In the genomic region with DNA sequence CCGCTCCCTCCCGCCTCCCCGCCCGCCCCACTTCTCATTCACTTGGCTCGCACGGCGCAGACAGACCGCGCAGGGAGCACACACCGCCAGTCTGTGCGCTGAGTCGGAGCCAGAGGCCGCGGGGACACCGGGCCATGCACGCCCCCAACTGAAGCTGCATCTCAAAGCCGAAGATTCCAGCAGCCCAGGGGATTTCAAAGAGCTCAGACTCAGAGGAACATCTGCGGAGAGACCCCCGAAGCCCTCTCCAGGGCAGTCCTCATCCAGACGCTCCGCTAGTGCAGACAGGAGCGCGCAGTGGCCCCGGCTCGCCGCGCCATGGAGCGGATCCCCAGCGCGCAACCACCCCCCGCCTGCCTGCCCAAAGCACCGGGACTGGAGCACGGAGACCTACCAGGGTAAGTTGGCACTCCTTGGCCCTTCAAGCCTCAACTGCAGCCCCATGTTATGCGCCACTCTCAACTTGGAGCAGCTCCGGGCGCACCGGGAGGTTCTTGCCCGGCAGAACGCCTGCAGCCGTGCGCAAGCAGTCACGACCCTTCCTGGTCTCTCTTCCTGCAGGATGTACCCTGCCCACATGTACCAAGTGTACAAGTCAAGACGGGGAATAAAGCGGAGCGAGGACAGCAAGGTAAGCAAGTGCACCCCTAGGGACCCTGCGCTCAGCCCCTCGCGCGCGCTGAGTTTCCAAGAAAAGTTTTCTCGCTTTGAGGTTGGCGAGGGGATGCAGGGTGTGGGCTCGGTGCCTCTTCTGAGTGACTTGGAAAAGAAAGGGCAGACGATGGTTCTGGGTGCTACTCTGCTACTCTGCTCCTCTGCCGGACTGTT, we compare ENCODE assay signal across 2 cellular contexts.
TF ChIP-seq lines count a peak whose summit lies in the region.

A gene (plus strand): TSS at position 37 of the 828 bp plus-strand sequence. CDS start 282 bp downstream, at position 319.

TF ChIP-seq in HCT116, 20 proteins besides CTCF, POLR2A, EP300 and RAD21:
- TF ChIP-seq CBX3 (IDR thresholded peaks at IDR 0.05; ENCODE audit: low read depth): no peak
- TF ChIP-seq, protein P1, sequence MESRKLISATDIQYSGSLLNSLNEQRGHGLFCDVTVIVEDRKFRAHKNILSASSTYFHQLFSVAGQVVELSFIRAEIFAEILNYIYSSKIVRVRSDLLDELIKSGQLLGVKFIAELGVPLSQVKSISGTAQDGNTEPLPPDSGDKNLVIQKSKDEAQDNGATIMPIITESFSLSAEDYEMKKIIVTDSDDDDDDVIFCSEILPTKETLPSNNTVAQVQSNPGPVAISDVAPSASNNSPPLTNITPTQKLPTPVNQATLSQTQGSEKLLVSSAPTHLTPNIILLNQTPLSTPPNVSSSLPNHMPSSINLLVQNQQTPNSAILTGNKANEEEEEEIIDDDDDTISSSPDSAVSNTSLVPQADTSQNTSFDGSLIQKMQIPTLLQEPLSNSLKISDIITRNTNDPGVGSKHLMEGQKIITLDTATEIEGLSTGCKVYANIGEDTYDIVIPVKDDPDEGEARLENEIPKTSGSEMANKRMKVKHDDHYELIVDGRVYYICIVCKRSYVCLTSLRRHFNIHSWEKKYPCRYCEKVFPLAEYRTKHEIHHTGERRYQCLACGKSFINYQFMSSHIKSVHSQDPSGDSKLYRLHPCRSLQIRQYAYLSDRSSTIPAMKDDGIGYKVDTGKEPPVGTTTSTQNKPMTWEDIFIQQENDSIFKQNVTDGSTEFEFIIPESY (IDR thresholded peaks at IDR 0.05; ENCODE audit: extremely low read depth, insufficient replicate concordance, low read length): peak; percentile 28
- TF ChIP-seq, protein P2, sequence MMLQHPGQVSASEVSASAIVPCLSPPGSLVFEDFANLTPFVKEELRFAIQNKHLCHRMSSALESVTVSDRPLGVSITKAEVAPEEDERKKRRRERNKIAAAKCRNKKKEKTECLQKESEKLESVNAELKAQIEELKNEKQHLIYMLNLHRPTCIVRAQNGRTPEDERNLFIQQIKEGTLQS (IDR thresholded peaks at IDR 0.05): no peak
- TF ChIP-seq ZFX (IDR thresholded peaks at IDR 0.05): peak; percentile 31; the same call in 1 of the 2 replicates
- no peak for TF ChIP-seq SRF (IDR thresholded peaks at IDR 0.05; ENCODE audit: low read depth)
- TF ChIP-seq ZNF274 (IDR thresholded peaks at IDR 0.05; ENCODE audit: low read depth, low read length): no peak
- no peak for TF ChIP-seq FOSL1 (IDR thresholded peaks at IDR 0.05; ENCODE audit: low read depth)
- no peak for TF ChIP-seq SP1 (IDR thresholded peaks at IDR 0.05; ENCODE audit: low read depth)
- no peak for TF ChIP-seq CEBPB (IDR thresholded peaks at IDR 0.05; ENCODE audit: low read depth)
- TF ChIP-seq EGR1 (IDR thresholded peaks at IDR 0.05; ENCODE audit: low read depth): no peak
- TF ChIP-seq POLR2AphosphoS5 (IDR thresholded peaks at IDR 0.05; ENCODE audit: low read depth, low read length): peak; percentile 94
- TF ChIP-seq, protein P3, sequence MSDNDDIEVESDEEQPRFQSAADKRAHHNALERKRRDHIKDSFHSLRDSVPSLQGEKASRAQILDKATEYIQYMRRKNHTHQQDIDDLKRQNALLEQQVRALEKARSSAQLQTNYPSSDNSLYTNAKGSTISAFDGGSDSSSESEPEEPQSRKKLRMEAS (IDR thresholded peaks at IDR 0.05): no peak

TF ChIP-seq in HepG2, 621 proteins besides CTCF, POLR2A, EP300 and RAD21 (continues in another document):
- TF ChIP-seq, protein P4, sequence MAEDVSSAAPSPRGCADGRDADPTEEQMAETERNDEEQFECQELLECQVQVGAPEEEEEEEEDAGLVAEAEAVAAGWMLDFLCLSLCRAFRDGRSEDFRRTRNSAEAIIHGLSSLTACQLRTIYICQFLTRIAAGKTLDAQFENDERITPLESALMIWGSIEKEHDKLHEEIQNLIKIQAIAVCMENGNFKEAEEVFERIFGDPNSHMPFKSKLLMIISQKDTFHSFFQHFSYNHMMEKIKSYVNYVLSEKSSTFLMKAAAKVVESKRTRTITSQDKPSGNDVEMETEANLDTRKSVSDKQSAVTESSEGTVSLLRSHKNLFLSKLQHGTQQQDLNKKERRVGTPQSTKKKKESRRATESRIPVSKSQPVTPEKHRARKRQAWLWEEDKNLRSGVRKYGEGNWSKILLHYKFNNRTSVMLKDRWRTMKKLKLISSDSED (CRISPR knock-in tag; IDR thresholded peaks at IDR 0.05): peak; percentile 9; the same call in 1 of the 2 replicates
- TF ChIP-seq MAFF (IDR thresholded peaks at IDR 0.05; ENCODE audit: low read depth, low read length): no peak
- TF ChIP-seq, protein P5, sequence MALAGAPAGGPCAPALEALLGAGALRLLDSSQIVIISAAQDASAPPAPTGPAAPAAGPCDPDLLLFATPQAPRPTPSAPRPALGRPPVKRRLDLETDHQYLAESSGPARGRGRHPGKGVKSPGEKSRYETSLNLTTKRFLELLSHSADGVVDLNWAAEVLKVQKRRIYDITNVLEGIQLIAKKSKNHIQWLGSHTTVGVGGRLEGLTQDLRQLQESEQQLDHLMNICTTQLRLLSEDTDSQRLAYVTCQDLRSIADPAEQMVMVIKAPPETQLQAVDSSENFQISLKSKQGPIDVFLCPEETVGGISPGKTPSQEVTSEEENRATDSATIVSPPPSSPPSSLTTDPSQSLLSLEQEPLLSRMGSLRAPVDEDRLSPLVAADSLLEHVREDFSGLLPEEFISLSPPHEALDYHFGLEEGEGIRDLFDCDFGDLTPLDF (CRISPR knock-in tag; IDR thresholded peaks at IDR 0.05): peak; percentile 62; the same call in 1 of the 2 replicates
- TF ChIP-seq, protein P6, sequence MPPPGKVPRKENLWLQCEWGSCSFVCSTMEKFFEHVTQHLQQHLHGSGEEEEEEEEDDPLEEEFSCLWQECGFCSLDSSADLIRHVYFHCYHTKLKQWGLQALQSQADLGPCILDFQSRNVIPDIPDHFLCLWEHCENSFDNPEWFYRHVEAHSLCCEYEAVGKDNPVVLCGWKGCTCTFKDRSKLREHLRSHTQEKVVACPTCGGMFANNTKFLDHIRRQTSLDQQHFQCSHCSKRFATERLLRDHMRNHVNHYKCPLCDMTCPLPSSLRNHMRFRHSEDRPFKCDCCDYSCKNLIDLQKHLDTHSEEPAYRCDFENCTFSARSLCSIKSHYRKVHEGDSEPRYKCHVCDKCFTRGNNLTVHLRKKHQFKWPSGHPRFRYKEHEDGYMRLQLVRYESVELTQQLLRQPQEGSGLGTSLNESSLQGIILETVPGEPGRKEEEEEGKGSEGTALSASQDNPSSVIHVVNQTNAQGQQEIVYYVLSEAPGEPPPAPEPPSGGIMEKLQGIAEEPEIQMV (CRISPR knock-in tag; IDR thresholded peaks at IDR 0.05; ENCODE audit: low read depth): no peak
- 0 out of 2 replicates have a peak, but pooled peaks have one; percentile 16 for TF ChIP-seq SRY (CRISPR knock-in tag; IDR thresholded peaks at IDR 0.05)
- TF ChIP-seq ZNF841 (CRISPR knock-in tag; IDR thresholded peaks at IDR 0.05; ENCODE audit: borderline replicate concordance): peak; percentile 62; the same call in 1 of the 2 replicates
- TF ChIP-seq, protein P7, sequence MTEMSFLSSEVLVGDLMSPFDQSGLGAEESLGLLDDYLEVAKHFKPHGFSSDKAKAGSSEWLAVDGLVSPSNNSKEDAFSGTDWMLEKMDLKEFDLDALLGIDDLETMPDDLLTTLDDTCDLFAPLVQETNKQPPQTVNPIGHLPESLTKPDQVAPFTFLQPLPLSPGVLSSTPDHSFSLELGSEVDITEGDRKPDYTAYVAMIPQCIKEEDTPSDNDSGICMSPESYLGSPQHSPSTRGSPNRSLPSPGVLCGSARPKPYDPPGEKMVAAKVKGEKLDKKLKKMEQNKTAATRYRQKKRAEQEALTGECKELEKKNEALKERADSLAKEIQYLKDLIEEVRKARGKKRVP (CRISPR knock-in tag; IDR thresholded peaks at IDR 0.05): 0 out of 4 replicates have a peak, but pooled peaks of 1 of the 2 experiments have one; percentile 46
- TF ChIP-seq ZNF333 (CRISPR knock-in tag; IDR thresholded peaks at IDR 0.05; ENCODE audit: borderline replicate concordance): peak; percentile 82; the same call in 1 of the 2 replicates
- no peak for TF ChIP-seq ELF4 (CRISPR knock-in tag; IDR thresholded peaks at IDR 0.05; ENCODE audit: borderline replicate concordance)
- peak; percentile 63; the same call in 1 of the 2 replicates for TF ChIP-seq ISX (CRISPR knock-in tag; conservative IDR thresholded peaks at IDR 0.05)
- TF ChIP-seq, protein P8, sequence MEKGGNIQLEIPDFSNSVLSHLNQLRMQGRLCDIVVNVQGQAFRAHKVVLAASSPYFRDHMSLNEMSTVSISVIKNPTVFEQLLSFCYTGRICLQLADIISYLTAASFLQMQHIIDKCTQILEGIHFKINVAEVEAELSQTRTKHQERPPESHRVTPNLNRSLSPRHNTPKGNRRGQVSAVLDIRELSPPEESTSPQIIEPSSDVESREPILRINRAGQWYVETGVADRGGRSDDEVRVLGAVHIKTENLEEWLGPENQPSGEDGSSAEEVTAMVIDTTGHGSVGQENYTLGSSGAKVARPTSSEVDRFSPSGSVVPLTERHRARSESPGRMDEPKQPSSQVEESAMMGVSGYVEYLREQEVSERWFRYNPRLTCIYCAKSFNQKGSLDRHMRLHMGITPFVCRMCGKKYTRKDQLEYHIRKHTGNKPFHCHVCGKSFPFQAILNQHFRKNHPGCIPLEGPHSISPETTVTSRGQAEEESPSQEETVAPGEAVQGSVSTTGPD (CRISPR knock-in tag; IDR thresholded peaks at IDR 0.05): no peak
- TF ChIP-seq, protein P9, sequence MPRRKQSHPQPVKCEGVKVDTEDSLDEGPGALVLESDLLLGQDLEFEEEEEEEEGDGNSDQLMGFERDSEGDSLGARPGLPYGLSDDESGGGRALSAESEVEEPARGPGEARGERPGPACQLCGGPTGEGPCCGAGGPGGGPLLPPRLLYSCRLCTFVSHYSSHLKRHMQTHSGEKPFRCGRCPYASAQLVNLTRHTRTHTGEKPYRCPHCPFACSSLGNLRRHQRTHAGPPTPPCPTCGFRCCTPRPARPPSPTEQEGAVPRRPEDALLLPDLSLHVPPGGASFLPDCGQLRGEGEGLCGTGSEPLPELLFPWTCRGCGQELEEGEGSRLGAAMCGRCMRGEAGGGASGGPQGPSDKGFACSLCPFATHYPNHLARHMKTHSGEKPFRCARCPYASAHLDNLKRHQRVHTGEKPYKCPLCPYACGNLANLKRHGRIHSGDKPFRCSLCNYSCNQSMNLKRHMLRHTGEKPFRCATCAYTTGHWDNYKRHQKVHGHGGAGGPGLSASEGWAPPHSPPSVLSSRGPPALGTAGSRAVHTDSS (CRISPR knock-in tag; conservative IDR thresholded peaks at IDR 0.05): no peak
- TF ChIP-seq JUNB (CRISPR knock-in tag; IDR thresholded peaks at IDR 0.05; ENCODE audit: borderline replicate concordance): 0 out of 2 replicates have a peak, but pooled peaks have one; percentile 50
- TF ChIP-seq NONO (IDR thresholded peaks at IDR 0.05): no peak
- TF ChIP-seq NONO (CRISPR knock-in tag; conservative IDR thresholded peaks at IDR 0.05): peak; percentile 65
- TF ChIP-seq ZNF768 (CRISPR knock-in tag; IDR thresholded peaks at IDR 0.05): no peak
- no peak for TF ChIP-seq KLF9 (CRISPR knock-in tag; IDR thresholded peaks at IDR 0.05; ENCODE audit: low read depth)
- TF ChIP-seq FOXM1 (CRISPR knock-in tag; IDR thresholded peaks at IDR 0.05): no peak
- peak; percentile 40 for TF ChIP-seq YEATS4 (CRISPR knock-in tag; IDR thresholded peaks at IDR 0.05; ENCODE audit: borderline replicate concordance)
- TF ChIP-seq ZNF24 (IDR thresholded peaks at IDR 0.05): no peak
- 0 out of 2 replicates have a peak, but pooled peaks have one; percentile 21 for TF ChIP-seq ZNF224 (CRISPR knock-in tag; IDR thresholded peaks at IDR 0.05)
- 0 out of 2 replicates have a peak, but pooled peaks have one; percentile 2 for TF ChIP-seq ZNF629 (CRISPR knock-in tag; conservative IDR thresholded peaks at IDR 0.05)
- TF ChIP-seq WIZ (CRISPR knock-in tag; IDR thresholded peaks at IDR 0.05): peak; percentile 39; the same call in 1 of the 2 replicates
- TF ChIP-seq ZNF230 (CRISPR knock-in tag; IDR thresholded peaks at IDR 0.05): peak; percentile 31; the same call in 1 of the 2 replicates
- TF ChIP-seq SIX1 (CRISPR knock-in tag; IDR thresholded peaks at IDR 0.05; ENCODE audit: borderline replicate concordance): peak; percentile 24; the same call in 1 of the 2 replicates
- TF ChIP-seq, protein P10, sequence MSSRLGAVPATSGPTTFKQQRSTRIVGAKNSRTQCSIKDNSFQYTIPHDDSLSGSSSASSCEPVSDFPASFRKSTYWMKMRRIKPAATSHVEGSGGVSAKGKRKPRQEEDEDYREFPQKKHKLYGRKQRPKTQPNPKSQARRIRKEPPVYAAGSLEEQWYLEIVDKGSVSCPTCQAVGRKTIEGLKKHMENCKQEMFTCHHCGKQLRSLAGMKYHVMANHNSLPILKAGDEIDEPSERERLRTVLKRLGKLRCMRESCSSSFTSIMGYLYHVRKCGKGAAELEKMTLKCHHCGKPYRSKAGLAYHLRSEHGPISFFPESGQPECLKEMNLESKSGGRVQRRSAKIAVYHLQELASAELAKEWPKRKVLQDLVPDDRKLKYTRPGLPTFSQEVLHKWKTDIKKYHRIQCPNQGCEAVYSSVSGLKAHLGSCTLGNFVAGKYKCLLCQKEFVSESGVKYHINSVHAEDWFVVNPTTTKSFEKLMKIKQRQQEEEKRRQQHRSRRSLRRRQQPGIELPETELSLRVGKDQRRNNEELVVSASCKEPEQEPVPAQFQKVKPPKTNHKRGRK (CRISPR knock-in tag; IDR thresholded peaks at IDR 0.05): no peak
- no peak for TF ChIP-seq ZNF703 (CRISPR knock-in tag; IDR thresholded peaks at IDR 0.05; ENCODE audit: borderline replicate concordance)
- TF ChIP-seq, protein P11, sequence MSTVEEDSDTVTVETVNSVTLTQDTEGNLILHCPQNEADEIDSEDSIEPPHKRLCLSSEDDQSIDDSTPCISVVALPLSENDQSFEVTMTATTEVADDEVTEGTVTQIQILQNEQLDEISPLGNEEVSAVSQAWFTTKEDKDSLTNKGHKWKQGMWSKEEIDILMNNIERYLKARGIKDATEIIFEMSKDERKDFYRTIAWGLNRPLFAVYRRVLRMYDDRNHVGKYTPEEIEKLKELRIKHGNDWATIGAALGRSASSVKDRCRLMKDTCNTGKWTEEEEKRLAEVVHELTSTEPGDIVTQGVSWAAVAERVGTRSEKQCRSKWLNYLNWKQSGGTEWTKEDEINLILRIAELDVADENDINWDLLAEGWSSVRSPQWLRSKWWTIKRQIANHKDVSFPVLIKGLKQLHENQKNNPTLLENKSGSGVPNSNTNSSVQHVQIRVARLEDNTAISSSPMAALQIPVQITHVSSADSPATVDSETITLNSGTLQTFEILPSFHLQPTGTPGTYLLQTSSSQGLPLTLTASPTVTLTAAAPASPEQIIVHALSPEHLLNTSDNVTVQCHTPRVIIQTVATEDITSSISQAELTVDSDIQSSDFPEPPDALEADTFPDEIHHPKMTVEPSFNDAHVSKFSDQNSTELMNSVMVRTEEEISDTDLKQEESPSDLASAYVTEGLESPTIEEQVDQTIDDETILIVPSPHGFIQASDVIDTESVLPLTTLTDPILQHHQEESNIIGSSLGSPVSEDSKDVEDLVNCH (CRISPR knock-in tag; IDR thresholded peaks at IDR 0.05): no peak
- TF ChIP-seq TBP (CRISPR knock-in tag; IDR thresholded peaks at IDR 0.05): peak; percentile 38; the same call in 1 of the 2 replicates
- TF ChIP-seq AGO2 (optimal IDR thresholded peaks at IDR 0.05; ENCODE audit: low read depth, low read length): peak; percentile 72
- TF ChIP-seq, protein P12, sequence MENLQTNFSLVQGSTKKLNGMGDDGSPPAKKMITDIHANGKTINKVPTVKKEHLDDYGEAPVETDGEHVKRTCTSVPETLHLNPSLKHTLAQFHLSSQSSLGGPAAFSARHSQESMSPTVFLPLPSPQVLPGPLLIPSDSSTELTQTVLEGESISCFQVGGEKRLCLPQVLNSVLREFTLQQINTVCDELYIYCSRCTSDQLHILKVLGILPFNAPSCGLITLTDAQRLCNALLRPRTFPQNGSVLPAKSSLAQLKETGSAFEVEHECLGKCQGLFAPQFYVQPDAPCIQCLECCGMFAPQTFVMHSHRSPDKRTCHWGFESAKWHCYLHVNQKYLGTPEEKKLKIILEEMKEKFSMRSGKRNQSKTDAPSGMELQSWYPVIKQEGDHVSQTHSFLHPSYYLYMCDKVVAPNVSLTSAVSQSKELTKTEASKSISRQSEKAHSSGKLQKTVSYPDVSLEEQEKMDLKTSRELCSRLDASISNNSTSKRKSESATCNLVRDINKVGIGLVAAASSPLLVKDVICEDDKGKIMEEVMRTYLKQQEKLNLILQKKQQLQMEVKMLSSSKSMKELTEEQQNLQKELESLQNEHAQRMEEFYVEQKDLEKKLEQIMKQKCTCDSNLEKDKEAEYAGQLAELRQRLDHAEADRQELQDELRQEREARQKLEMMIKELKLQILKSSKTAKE (CRISPR knock-in tag; IDR thresholded peaks at IDR 0.05; ENCODE audit: borderline replicate concordance): peak; percentile 37
